In the genomic region with DNA sequence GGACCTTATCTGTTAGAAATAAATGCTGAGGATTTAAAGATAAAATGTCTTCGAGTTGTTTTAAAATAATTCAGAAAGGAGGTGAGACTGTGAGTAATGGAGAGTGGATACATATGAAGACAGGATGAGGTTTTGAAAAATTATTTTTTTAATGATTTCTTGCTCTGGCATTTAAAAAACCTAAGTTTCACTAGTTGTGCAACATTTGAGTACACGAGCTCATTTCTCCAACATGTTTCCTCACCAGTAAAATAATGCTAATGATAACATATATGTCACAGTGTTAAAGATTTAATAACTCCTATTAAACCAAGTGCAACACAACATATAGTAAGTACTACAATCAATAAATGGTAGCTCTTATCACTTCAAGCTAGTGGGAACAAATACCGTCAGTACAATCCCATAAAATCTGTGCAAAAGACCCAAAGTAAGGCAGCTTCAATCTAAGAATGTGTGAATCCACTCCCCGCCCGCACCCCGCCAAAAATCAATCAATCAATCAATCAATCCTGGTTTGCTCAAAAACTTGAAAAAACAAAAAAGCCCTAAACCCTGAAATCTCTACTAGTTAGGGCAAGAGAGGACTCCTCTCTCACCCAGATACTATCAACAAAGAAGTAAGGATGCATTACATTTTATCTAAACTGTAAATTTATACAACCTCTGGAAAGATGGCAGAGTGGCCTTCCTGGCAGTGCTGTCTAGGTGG, we compare ENCODE assay signal across 8 cellular contexts. TPM values are rescaled to one million over a fixed set of nuclear protein-coding genes. Genes with fewer than 3 reads are reported as not detected.
DNase-seq lines count a peak whose midpoint lies in the region; ATAC-seq and TF ChIP-seq lines count a peak whose summit lies in the region.

No MANE protein-coding gene starts in this region.

- H3K27ac ChIP-seq in RWPE2 (ENCODE audit: poor library complexity, severe bottlenecking), result no peak overlapping the region

- H3K36me3 ChIP-seq in RWPE2 (ENCODE audit: low read depth), result peaks cover 48% of the 10 kb centered on the region

- H3K27me3 ChIP-seq in RWPE2 (ENCODE audit: insufficient read depth, poor library complexity, severe bottlenecking), result no peaks in the 10 kb centered on the region

- peak; percentile 16 for DNase-seq in GM03348 (ENCODE audit: low spot score)
- no peak for DNase-seq in RWPE2 (ENCODE audit: low spot score)
- peak; percentile 32 for DNase-seq in fibroblast of gingiva (ENCODE audit: low read depth)
- DNase-seq in progenitor cell of endocrine pancreas (ENCODE audit: low spot score, unreplicated experiment), result no peak
- DNase-seq in A172 (ENCODE audit: low spot score), result no peak
- no peak for DNase-seq in NCI-H1694 (lab: John Stamatoyannopoulos, UW)
- DNase-seq in T-helper 9 cell, result no peak

- peak overlapping the region; percentile 63 for H3K4me3 ChIP-seq in RWPE2 (ENCODE audit: severe bottlenecking)

- peak overlapping the region; percentile 100 for H3K27ac Mint-ChIP-seq in progenitor cell of endocrine pancreas

- H3K27me3 Mint-ChIP-seq in progenitor cell of endocrine pancreas, result no peaks in the 10 kb centered on the region

- H3K4me3 Mint-ChIP-seq in progenitor cell of endocrine pancreas (ENCODE audit: low read depth), result peak overlapping the region; percentile 99

- peaks cover 10% of the 10 kb centered on the region for H3K4me1 ChIP-seq in RWPE2 (ENCODE audit: insufficient read depth, poor library complexity, severe bottlenecking)

- ATAC-seq in RWPE2 (ENCODE audit: low read depth) (no peak), HG02973 (IDR thresholded peaks at IDR 0.05; ENCODE audit: unreplicated experiment) (no peak)

- peaks cover 25% of the 10 kb centered on the region for H3K4me1 Mint-ChIP-seq in progenitor cell of endocrine pancreas (ENCODE audit: low read depth)

- H3K9me3 Mint-ChIP-seq in progenitor cell of endocrine pancreas (ENCODE audit: low read depth), result no peaks in the 10 kb centered on the region

- TF ChIP-seq CTCF in RWPE2 (IDR thresholded peaks at IDR 0.05; ENCODE audit: poor library complexity, severe bottlenecking), result no peak
- TF ChIP-seq CTCF in progenitor cell of endocrine pancreas (IDR thresholded peaks at IDR 0.05; ENCODE audit: unreplicated experiment), result no peak

- peaks cover 3% of the 10 kb centered on the region for H3K36me3 Mint-ChIP-seq in progenitor cell of endocrine pancreas (ENCODE audit: insufficient read depth)

- no peaks in the 10 kb centered on the region for H3K9me3 ChIP-seq in RWPE2 (ENCODE audit: severe bottlenecking)

RNA-seq across cellular contexts. Expression of a gene that starts 1.3 kb away (rescaled TPM):
- 29.2 and 34.6 TPM in 2 replicates for total RNA-seq in progenitor cell of endocrine pancreas
- total RNA-seq in A172 (2014; rRNA removed; shearing (Covaris generic)), result 34.4 and 41.0 TPM in 2 replicates

RNA-seq across cellular contexts. Expression of a gene that starts 2.7 kb away (rescaled TPM):
- total RNA-seq in progenitor cell of endocrine pancreas, result 65.6 and 75.0 TPM in 2 replicates
- total RNA-seq in A172 (2014; rRNA removed; shearing (Covaris generic)), result 61.2 and 81.1 TPM in 2 replicates

Comparison
In these comparisons a context has a peak if more than half of its experiments do, and no peak if none do; other contexts are left out.
1. DNase-seq: peak in GM03348 (single experiment) and fibroblast of gingiva (single experiment); none in RWPE2 (single experiment), progenitor cell of endocrine pancreas (single experiment), A172 (single experiment), NCI-H1694 (single experiment) and T-helper 9 cell (single experiment).